ENCODE assay signal across 10 cellular contexts in genomic region chr10:61606971-61607907, GRCh38. TPM values are rescaled to one million over a fixed set of nuclear protein-coding genes. Genes with fewer than 3 reads are reported as not detected.
A peak's percentile ranks its signal among the peaks of the same experiment; 100 is the strongest.
DNase-seq lines count a peak whose midpoint lies in the region; ATAC-seq and TF ChIP-seq lines count a peak whose summit lies in the region.
"Had no signal": no experiment of that assay in that cellular context is flagged by ENCODE, and none has a peak within 500 bp of the region (broad histone marks: within the 10 kb centered on the region; RNA-seq: fewer than 3 reads in every experiment).

No MANE protein-coding gene starts in this region.

- TF ChIP-seq RAD21 in IMR-90 (IDR thresholded peaks at IDR 0.05; ENCODE audit: low read length) = peak; percentile 24; the same call in 1 of the 2 replicates

- H3K14ac ChIP-seq in IMR-90 (replicated peaks; ENCODE audit: low read depth, low read length) = no peak overlapping the region

- H4K20me1 ChIP-seq in IMR-90 (ENCODE audit: insufficient read depth, low read length) (no peaks in the 10 kb centered on the region), mammary epithelial cell (ENCODE audit: insufficient read depth, low read length) (no peaks in the 10 kb centered on the region), neural progenitor cell (ENCODE audit: low read depth) (no peaks in the 10 kb centered on the region)

- no peak overlapping the region for H3K23ac ChIP-seq in IMR-90 (ENCODE audit: low read depth, low read length)

- TF ChIP-seq CTCF in IMR-90 (conservative IDR thresholded peaks at IDR 0.05; ENCODE audit: low read depth, low read length) (peak; percentile 42), mammary epithelial cell (conservative IDR thresholded peaks at IDR 0.05 in 1 of 2, IDR thresholded peaks at IDR 0.05 in 1 of 2; ENCODE audit: extremely low read depth in 1 of 2, insufficient read depth in 1 of 2, low read depth in 1 of 2, low read length in 2 of 2) (peak; percentile 64 to 70), neural progenitor cell (IDR thresholded peaks at IDR 0.05) (peak; percentile 69)

- H2BK120ac ChIP-seq in IMR-90 (ENCODE audit: low read depth, low read length) = no peak overlapping the region

- H2BK15ac ChIP-seq in IMR-90 (ENCODE audit: low read depth, low read length) = no peak overlapping the region

- no peak overlapping the region for H4K5ac ChIP-seq in IMR-90 (ENCODE audit: low read depth, low read length)

- no peaks in the 10 kb centered on the region for H3F3A ChIP-seq in neural progenitor cell (ENCODE audit: low read depth)

- H3K4me1 Mint-ChIP-seq in neural progenitor cell = peaks cover under 1% of the 10 kb centered on the region
- H3K4me1 Mint-ChIP-seq in activated CD4-positive, alpha-beta T cell treated with anti-CD3 and anti-CD28 coated beads, Interleukin-2, amount 10 ng/mL, durations not matched to agents 24 days and 14 days = no peaks in the 10 kb centered on the region

- intact Hi-C loops in IMR-90 (cut with micrococcal nuclease) (no loop called here), mammary epithelial cell (cut with micrococcal nuclease) (loop anchor here (5.0 kb wide), 1 partner anchor 125 kb away; no protein-coding TSS in a partner anchor)
- intact Hi-C loops in activated CD4-positive, alpha-beta T cell treated with anti-CD3 and anti-CD28 coated beads, Interleukin-2, amount 10 ng/mL, durations not matched to agents 24 days and 14 days (cut with micrococcal nuclease) = no loop called here

- peak; percentile 70 for ATAC-seq in GM18502 (IDR thresholded peaks at IDR 0.05; ENCODE audit: poor library complexity, unreplicated experiment)
- ATAC-seq in IMR-90 (ENCODE audit: low read depth) = no peak

- peaks cover 3% of the 10 kb centered on the region; the same call in 1 of the 2 replicates for H3K4me1 ChIP-seq in IMR-90 (ENCODE audit: control insufficient read depth, insufficient read depth, low read length)
- H3K4me1 ChIP-seq in mammary epithelial cell (ENCODE audit: insufficient read depth, low read length) = no peaks in the 10 kb centered on the region
- H3K4me1 ChIP-seq in neural progenitor cell = no peaks in the 10 kb centered on the region

- BruUV-seq in IMR-90 (replicated peaks; lab: Mats Ljungman, UMichigan) (no TSS peak), mammary epithelial cell (replicated peaks; lab: Mats Ljungman, UMichigan) (no TSS peak)

- no CpG with 5 or more reads among the region's 5 CpGs for WGBS in IMR-90 (ENCODE audit: extremely low coverage in 2 of 2, insufficient read length in 1 of 2), 2 experiments
- 51% methylated on average over 5 of the region's 5 CpGs for WGBS in mammary epithelial cell (ENCODE audit: low coverage, missing lambda C conversion rate)

- H3K9me3 ChIP-seq in IMR-90 (ENCODE audit: control insufficient read depth, insufficient read depth, low read length) = no peaks in the 10 kb centered on the region
- H3K9me3 ChIP-seq in mammary epithelial cell (replicated peaks; ENCODE audit: insufficient read depth, low read length) = no peaks in the 10 kb centered on the region
- H3K9me3 ChIP-seq in neural progenitor cell (ENCODE audit: low read depth) = no peaks in the 10 kb centered on the region

- H3K4me2 ChIP-seq in IMR-90 (ENCODE audit: low read depth, low read length) = no peak overlapping the region
- no peak overlapping the region for H3K4me2 ChIP-seq in mammary epithelial cell (ENCODE audit: insufficient read depth, low read depth, low read length)
- no peak overlapping the region for H3K4me2 ChIP-seq in neural progenitor cell

- no peak overlapping the region for H2AK9ac ChIP-seq in IMR-90 (replicated peaks; ENCODE audit: low read depth, low read length, poor library complexity)

- H3K9ac ChIP-seq in IMR-90 (ENCODE audit: low read depth, low read length) = no peak overlapping the region
- no peak overlapping the region for H3K9ac ChIP-seq in mammary epithelial cell (ENCODE audit: insufficient read depth, low read length)
- H3K9ac ChIP-seq in neural progenitor cell = no peak overlapping the region

- H2AK5ac ChIP-seq in IMR-90 (ENCODE audit: low read depth, low read length) = no peak overlapping the region

- no peak overlapping the region for H3K56ac ChIP-seq in IMR-90 (ENCODE audit: extremely low read depth, insufficient read depth, low read length)

- H3K27ac ChIP-seq in IMR-90 (ENCODE audit: insufficient read depth, low read length) = no peak overlapping the region
- no peak overlapping the region for H3K27ac ChIP-seq in mammary epithelial cell (ENCODE audit: insufficient read depth, low read depth, low read length)
- no peak overlapping the region for H3K27ac ChIP-seq in neural progenitor cell

- no peak overlapping the region for H3K4me3 ChIP-seq in IMR-90 (ENCODE audit: insufficient read depth, low read depth, low read length)
- H3K4me3 ChIP-seq in mammary epithelial cell (replicated peaks in 1 of 3; ENCODE audit: insufficient read depth in 1 of 3, low read depth in 2 of 3, low read length in 3 of 3) = no peak overlapping the region
- no peak overlapping the region for H3K4me3 ChIP-seq in neural progenitor cell

- H3K27me3 ChIP-seq in IMR-90 (ENCODE audit: control insufficient read depth, insufficient read depth, low read length) = no peaks in the 10 kb centered on the region
- H3K27me3 ChIP-seq in mammary epithelial cell (ENCODE audit: insufficient read depth, low read length) = no peaks in the 10 kb centered on the region
- H3K27me3 ChIP-seq in neural progenitor cell = no peaks in the 10 kb centered on the region

- no peak overlapping the region for H3K4me3 Mint-ChIP-seq in neural progenitor cell
- H3K4me3 Mint-ChIP-seq in activated CD4-positive, alpha-beta T cell treated with anti-CD3 and anti-CD28 coated beads, Interleukin-2, amount 10 ng/mL, durations not matched to agents 24 days and 14 days = no peak overlapping the region

- no peak overlapping the region for H3K27ac Mint-ChIP-seq in neural progenitor cell
- H3K27ac Mint-ChIP-seq in activated CD4-positive, alpha-beta T cell treated with anti-CD3 and anti-CD28 coated beads, Interleukin-2, amount 10 ng/mL, durations not matched to agents 24 days and 14 days = no peak overlapping the region

- no peaks in the 10 kb centered on the region for H3K36me3 Mint-ChIP-seq in neural progenitor cell
- no peaks in the 10 kb centered on the region for H3K36me3 Mint-ChIP-seq in activated CD4-positive, alpha-beta T cell treated with anti-CD3 and anti-CD28 coated beads, Interleukin-2, amount 10 ng/mL, durations not matched to agents 24 days and 14 days (ENCODE audit: low read depth)

- H3K79me2 ChIP-seq in mammary epithelial cell (ENCODE audit: insufficient read depth, low read length) (no peaks in the 10 kb centered on the region), neural progenitor cell (ENCODE audit: low read depth) (no peaks in the 10 kb centered on the region)

- H3K36me3 ChIP-seq in IMR-90 (ENCODE audit: control insufficient read depth, insufficient read depth, low read length) (no peaks in the 10 kb centered on the region), mammary epithelial cell (ENCODE audit: insufficient read depth, low read length) (no peaks in the 10 kb centered on the region), neural progenitor cell (no peaks in the 10 kb centered on the region)

- CTCF ChIA-PET in IMR-90 (lab: Yijun Ruan, JAX) (interaction anchor here (1.4 to 1.8 kb wide), 2 partner anchors 9 to 18 kb away, joined by 4 to 6 read pairs; no protein-coding TSS in a partner anchor), mammary epithelial cell (lab: Charles Lee; ENCODE audit: low non-redundant PET) (interaction anchor here (0.6 kb wide), 1 partner anchor 11 kb away, joined by 3 read pairs; no protein-coding TSS in a partner anchor)

- DNase-seq in IMR-90 (no peak), mammary epithelial cell (no peak), neural progenitor cell (ENCODE audit: low spot score) (no peak), NCI-H1694 treated with DMSO at 0.1 percent for 48 hours (lab: John Stamatoyannopoulos, UW) (no peak), NCI-H2196 treated with DMSO at 0.1 percent for 48 hours (lab: John Stamatoyannopoulos, UW; ENCODE audit: unreplicated experiment) (no peak)
- DNase-seq in activated CD4-positive, CD25-positive, alpha-beta regulatory T cell treated with anti-CD3 and anti-CD28 coated beads, Interleukin-2, amount 50 U/mL, for 72 hours = no peak
- no peak for DNase-seq in activated CD4-positive, alpha-beta T cell treated with anti-CD3 and anti-CD28 coated beads, Interleukin-2, amount 10 ng/mL, durations not matched to agents 24 days and 14 days
- DNase-seq: GOT3 had no signal

- H3K4ac ChIP-seq in IMR-90 (ENCODE audit: low read depth, low read length) = no peak overlapping the region

- no peaks in the 10 kb centered on the region for H3K79me1 ChIP-seq in IMR-90 (ENCODE audit: low read depth in 1 of 2, low read length in 2 of 2)

- H4K8ac ChIP-seq in IMR-90 (ENCODE audit: low read depth in 2 of 2, low read length in 2 of 2) = no peak overlapping the region

- no peak overlapping the region for H4K91ac ChIP-seq in IMR-90 (ENCODE audit: insufficient read depth, low read depth, low read length)

- H2BK20ac ChIP-seq in IMR-90 (ENCODE audit: low read depth, low read length) = no peak overlapping the region

- H3K9me1 ChIP-seq in IMR-90 (ENCODE audit: insufficient read depth, low read length) = no peaks in the 10 kb centered on the region

- no peaks in the 10 kb centered on the region for H3K9me3 Mint-ChIP-seq in neural progenitor cell
- no peaks in the 10 kb centered on the region for H3K9me3 Mint-ChIP-seq in activated CD4-positive, alpha-beta T cell treated with anti-CD3 and anti-CD28 coated beads, Interleukin-2, amount 10 ng/mL, durations not matched to agents 24 days and 14 days

- in situ Hi-C loops in IMR-90 (cut with MboI; ENCODE audit: low sequenced_read_pairs) (no loop called here), mammary epithelial cell (cut with MboI; ENCODE audit: low sequenced_read_pairs in 2 of 2) (loop anchor here in 1 of 2 donors (25.0 kb wide), 1 partner anchor 130 kb away; no protein-coding TSS in a partner anchor)

- dilution Hi-C loops in IMR-90 (cut with HindIII; ENCODE audit: low sequenced_read_pairs, unreplicated experiment) (no loop called here), mammary epithelial cell (cut with HindIII; ENCODE audit: low sequenced_read_pairs) (no loop called here)

- POLR2A ChIA-PET in IMR-90 (lab: Charles Lee; ENCODE audit: unreplicated experiment) = no interaction called here

- H3K27me3 Mint-ChIP-seq in neural progenitor cell (ENCODE audit: insufficient read depth, low read depth) = peaks cover 6% of the 10 kb centered on the region
- H3K27me3 Mint-ChIP-seq in activated CD4-positive, alpha-beta T cell treated with anti-CD3 and anti-CD28 coated beads, Interleukin-2, amount 10 ng/mL, durations not matched to agents 24 days and 14 days = peaks cover 13% of the 10 kb centered on the region

- TF ChIP-seq POLR2A in IMR-90 (IDR thresholded peaks at IDR 0.05; ENCODE audit: low read depth, low read length) = no peak

- H3K18ac ChIP-seq in IMR-90 (ENCODE audit: low read depth, low read length) = no peak overlapping the region; the same call in 1 of the 2 replicates

- H2BK5ac ChIP-seq in IMR-90 (ENCODE audit: low read depth, low read length, poor library complexity, severe bottlenecking) = no peak overlapping the region

- H2AFZ ChIP-seq in IMR-90 (replicated peaks; ENCODE audit: low read length, poor library complexity) (no peak overlapping the region), mammary epithelial cell (ENCODE audit: low read depth, low read length) (no peak overlapping the region), neural progenitor cell (replicated peaks) (no peak overlapping the region)

RNA-seq across cellular contexts. Expression of gene CABCOCO1, which starts 55.5 kb away (rescaled TPM):
- total RNA-seq in IMR-90 (2012; rRNA removed) (under 0.01 and 0.18 TPM in 2 replicates), mammary epithelial cell (not detected), neural progenitor cell (ENCODE audit: low replicate concordance) (0.28 TPM in 1 of 2 replicates, not detected in the other)
- polyA plus RNA-seq in IMR-90 (2012; rRNA removed) (0.19 and 0.31 TPM in 2 replicates), mammary epithelial cell (not detected)
- polyA plus RNA-seq in IMR-90 (2012; cell fraction: cytosol; rRNA removed) = not detected in 2 replicates
- not detected in 2 replicates for polyA plus RNA-seq in IMR-90 (2012; cell fraction: nucleus; rRNA removed; ENCODE audit: low replicate concordance)
- not detected for polyA minus RNA-seq in mammary epithelial cell
- not detected in 2 replicates for total RNA-seq in activated CD4-positive, alpha-beta T cell treated with anti-CD3 and anti-CD28 coated beads, Interleukin-2, amount 10 ng/mL, durations not matched to agents 24 days and 14 days
- total RNA-seq: T-helper 2 cell treated with Interferon-gamma antibody and Interleukin-4, amounts not matched to agents 100 ng/mL and 5 ng/mL, for 36 hours had no signal
